In the genomic region with DNA sequence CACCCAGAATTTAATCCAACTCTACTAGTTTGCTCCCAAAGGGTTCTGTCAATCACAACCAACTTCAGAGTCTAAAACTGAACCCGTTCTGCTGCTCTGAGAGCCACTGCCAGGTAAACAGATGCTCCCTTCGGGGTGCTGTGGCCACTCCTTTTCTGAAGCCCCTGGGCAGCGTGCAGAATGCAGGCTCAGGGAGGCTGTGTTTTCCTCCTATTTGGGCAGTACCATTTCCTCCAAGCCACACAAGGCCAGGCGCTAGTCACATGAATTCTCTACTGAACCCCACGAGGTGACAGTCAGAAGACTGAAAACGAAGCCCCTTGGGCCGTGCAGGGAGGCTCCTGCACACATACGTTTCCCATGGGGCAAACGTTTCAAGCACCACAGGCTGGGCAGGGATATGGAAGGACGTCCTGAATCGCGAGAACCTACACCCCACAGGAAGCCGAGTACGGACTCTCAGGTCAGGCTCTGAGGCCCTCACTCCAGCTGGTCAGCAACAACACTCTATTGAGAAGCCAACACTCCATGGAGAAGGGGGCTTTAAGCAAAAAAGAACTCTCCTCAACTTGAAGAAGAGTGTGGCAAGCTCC, we compare ENCODE assay signal across 30 cellular contexts.
"Had no signal": no experiment of that assay in that cellular context is flagged by ENCODE, and none has a peak within 500 bp of the region (broad histone marks: within the 10 kb centered on the region; RNA-seq: fewer than 3 reads in every experiment).

No MANE protein-coding gene starts in this region.

- H3K9me3 Mint-ChIP-seq: activated B cell treated with CpG ODN at 0.5 μM for 24 hours; activated CD8-positive, alpha-beta T cell treated with anti-CD3 and anti-CD28 coated beads for 36 hours; activated T-cell treated with anti-CD3 and anti-CD28 coated beads, Interleukin-2, amount 50 U/mL, for 4 hours; activated T-helper 17 cell treated with anti-CD3 and anti-CD28 coated beads, Interleukin-2, amount 50 U/mL, for 72 hours; central memory CD8-positive, alpha-beta T cell; T-helper 2 cell treated with Interferon-gamma antibody and Interleukin-4, amounts not matched to agents 5 μg/mL and 100 μg/mL, for 36 hours had no signal

- H3K27me3 Mint-ChIP-seq: activated CD8-positive, alpha-beta T cell treated with anti-CD3 and anti-CD28 coated beads for 36 hours; activated naive CD8-positive, alpha-beta T cell; activated T-helper 17 cell treated with anti-CD3 and anti-CD28 coated beads, Interleukin-2, amount 50 U/mL, for 72 hours; T-helper 17 cell had no signal

- H3K27ac Mint-ChIP-seq: activated B cell treated with CpG ODN at 0.5 μM for 24 hours; activated CD8-positive, alpha-beta T cell treated with anti-CD3 and anti-CD28 coated beads for 36 hours; activated naive CD8-positive, alpha-beta T cell; activated T-helper 17 cell treated with anti-CD3 and anti-CD28 coated beads, Interleukin-2, amount 50 U/mL, for 72 hours; T-helper 17 cell; T-helper 2 cell treated with Interferon-gamma antibody and Interleukin-4, amounts not matched to agents 5 μg/mL and 100 μg/mL, for 36 hours had no signal

- H3K27ac ChIP-seq: brain microvascular endothelial cell, esophagus muscularis mucosa, foreskin keratinocyte, gastrocnemius medialis, WERI-Rb-1 had no signal

- H3K4me1 ChIP-seq: esophagus muscularis mucosa, foreskin keratinocyte had no signal

- DNase-seq: activated B cell treated with CpG ODN at 0.5 μM for 24 hours; activated CD4-positive, alpha-beta T cell treated with anti-CD3 and anti-CD28 coated beads for 48 hours; activated CD4-positive, alpha-beta T cell treated with anti-CD3 and anti-CD28 coated beads, Interleukin-2, amount 50 U/mL, for 1 hour; activated CD4-positive, alpha-beta T cell treated with anti-CD3 and anti-CD28 coated beads, Interleukin-2, amount 50 U/mL, for 48 hours; activated CD8-positive, alpha-beta memory T cell treated with anti-CD3 and anti-CD28 coated beads for 24 hours; activated CD8-positive, alpha-beta T cell treated with anti-CD3 and anti-CD28 coated beads for 36 hours; activated effector memory CD4-positive, alpha-beta T cell treated with Interleukin-2 at 50 U/mL for 16 hours; activated gamma-delta T cell treated with Interleukin-2 at 50 U/mL for 16 hours; activated naive CD4-positive, alpha-beta T cell treated with anti-CD3 and anti-CD28 coated beads, Interleukin-2, amount 50 U/mL, for 16 hours; activated naive CD4-positive, alpha-beta T cell treated with Interleukin-2 at 50 U/mL for 16 hours; activated T-cell treated with anti-CD3 and anti-CD28 coated beads, Interleukin-2, amount 50 U/mL, for 4 hours; amniotic stem cell; anterior cingulate cortex; brain microvascular endothelial cell; effector CD8-positive, alpha-beta T cell; erythroblast; foreskin keratinocyte; gastrocnemius medialis; glutamatergic neuron; T-helper 1 cell; T-helper 17 cell; T1000; WERI-Rb-1 had no signal

- H3K4me3 ChIP-seq: esophagus muscularis mucosa, gastrocnemius medialis had no signal

- FAIRE-seq: astrocyte had no signal

- ATAC-seq: activated CD4-positive, CD25-positive, alpha-beta regulatory T cell treated with anti-CD3 and anti-CD28 coated beads, Interleukin-2, amount 50 U/mL, for 24 hours; activated CD8-positive, alpha-beta T cell treated with anti-CD3 and anti-CD28 coated beads for 36 hours; activated T-cell treated with anti-CD3 and anti-CD28 coated beads, Interleukin-2, amount 50 U/mL, for 4 hours; activated T-helper 17 cell treated with anti-CD3 and anti-CD28 coated beads, Interleukin-2, amount 50 U/mL, for 72 hours; foreskin keratinocyte; gastrocnemius medialis; T-helper 17 cell had no signal

- H3K4me1 Mint-ChIP-seq: activated B cell treated with CpG ODN at 0.5 μM for 24 hours; central memory CD8-positive, alpha-beta T cell had no signal

- H3K4me3 Mint-ChIP-seq: activated B cell treated with CpG ODN at 0.5 μM for 24 hours; activated CD8-positive, alpha-beta T cell treated with anti-CD3 and anti-CD28 coated beads for 36 hours; activated naive CD8-positive, alpha-beta T cell; activated T-cell treated with anti-CD3 and anti-CD28 coated beads, Interleukin-2, amount 50 U/mL, for 4 hours; activated T-helper 17 cell treated with anti-CD3 and anti-CD28 coated beads, Interleukin-2, amount 50 U/mL, for 72 hours; central memory CD8-positive, alpha-beta T cell; T-helper 17 cell; T-helper 2 cell treated with Interferon-gamma antibody and Interleukin-4, amounts not matched to agents 5 μg/mL and 100 μg/mL, for 36 hours had no signal

- H3K9me3 ChIP-seq: esophagus muscularis mucosa, gastrocnemius medialis had no signal

- H3K27me3 ChIP-seq: brain microvascular endothelial cell, esophagus muscularis mucosa, foreskin keratinocyte, gastrocnemius medialis had no signal

- H3K36me3 Mint-ChIP-seq: activated naive CD8-positive, alpha-beta T cell had no signal

- H3K36me3 ChIP-seq: brain microvascular endothelial cell, WERI-Rb-1 had no signal
